Comparison of ENCODE assay signal across 1 cellular context in genomic region chr4:123479944-123480343, GRCh38.
A peak's percentile ranks its signal among the peaks of the same experiment; 100 is the strongest.
TF ChIP-seq lines count a peak whose summit lies in the region.

No MANE protein-coding gene starts in this region.

TF ChIP-seq in HepG2, 621 proteins besides CTCF, POLR2A, EP300 and RAD21 (continued from another document and continues in another):
- TF ChIP-seq, protein P1, sequence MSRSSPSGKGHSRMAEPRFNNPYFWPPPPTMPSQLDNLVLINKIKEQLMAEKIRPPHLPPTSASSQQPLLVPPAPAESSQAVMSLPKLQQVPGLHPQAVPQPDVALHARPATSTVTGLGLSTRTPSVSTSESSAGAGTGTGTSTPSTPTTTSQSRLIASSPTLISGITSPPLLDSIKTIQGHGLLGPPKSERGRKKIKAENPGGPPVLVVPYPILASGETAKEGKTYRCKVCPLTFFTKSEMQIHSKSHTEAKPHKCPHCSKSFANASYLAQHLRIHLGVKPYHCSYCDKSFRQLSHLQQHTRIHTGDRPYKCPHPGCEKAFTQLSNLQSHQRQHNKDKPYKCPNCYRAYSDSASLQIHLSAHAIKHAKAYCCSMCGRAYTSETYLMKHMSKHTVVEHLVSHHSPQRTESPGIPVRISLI (CRISPR knock-in tag; IDR thresholded peaks at IDR 0.05; ENCODE audit: borderline replicate concordance), result peak; percentile 30; the same call in 1 of the 2 replicates
- TF ChIP-seq NFE2 (CRISPR knock-in tag; IDR thresholded peaks at IDR 0.05), result no peak
- TF ChIP-seq TBX2 (CRISPR knock-in tag; IDR thresholded peaks at IDR 0.05; ENCODE audit: borderline replicate concordance), result peak; percentile 95
- TF ChIP-seq, protein P2, sequence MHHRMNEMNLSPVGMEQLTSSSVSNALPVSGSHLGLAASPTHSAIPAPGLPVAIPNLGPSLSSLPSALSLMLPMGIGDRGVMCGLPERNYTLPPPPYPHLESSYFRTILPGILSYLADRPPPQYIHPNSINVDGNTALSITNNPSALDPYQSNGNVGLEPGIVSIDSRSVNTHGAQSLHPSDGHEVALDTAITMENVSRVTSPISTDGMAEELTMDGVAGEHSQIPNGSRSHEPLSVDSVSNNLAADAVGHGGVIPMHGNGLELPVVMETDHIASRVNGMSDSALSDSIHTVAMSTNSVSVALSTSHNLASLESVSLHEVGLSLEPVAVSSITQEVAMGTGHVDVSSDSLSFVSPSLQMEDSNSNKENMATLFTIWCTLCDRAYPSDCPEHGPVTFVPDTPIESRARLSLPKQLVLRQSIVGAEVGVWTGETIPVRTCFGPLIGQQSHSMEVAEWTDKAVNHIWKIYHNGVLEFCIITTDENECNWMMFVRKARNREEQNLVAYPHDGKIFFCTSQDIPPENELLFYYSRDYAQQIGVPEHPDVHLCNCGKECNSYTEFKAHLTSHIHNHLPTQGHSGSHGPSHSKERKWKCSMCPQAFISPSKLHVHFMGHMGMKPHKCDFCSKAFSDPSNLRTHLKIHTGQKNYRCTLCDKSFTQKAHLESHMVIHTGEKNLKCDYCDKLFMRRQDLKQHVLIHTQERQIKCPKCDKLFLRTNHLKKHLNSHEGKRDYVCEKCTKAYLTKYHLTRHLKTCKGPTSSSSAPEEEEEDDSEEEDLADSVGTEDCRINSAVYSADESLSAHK (CRISPR knock-in tag; IDR thresholded peaks at IDR 0.05; ENCODE audit: borderline replicate concordance), result 0 out of 2 replicates have a peak, but pooled peaks have one; percentile 50
- TF ChIP-seq ARID4A (CRISPR knock-in tag; IDR thresholded peaks at IDR 0.05; ENCODE audit: borderline replicate concordance), result peak; percentile 27; the same call in 1 of the 2 replicates
- peak; percentile 24; the same call in 1 of the 2 replicates for TF ChIP-seq ZNF460 (CRISPR knock-in tag; IDR thresholded peaks at IDR 0.05; ENCODE audit: borderline replicate concordance)
- peak; percentile 85 for TF ChIP-seq FOXO1 (CRISPR knock-in tag; IDR thresholded peaks at IDR 0.05)
- TF ChIP-seq PHF8 (CRISPR knock-in tag; IDR thresholded peaks at IDR 0.05), result peak; percentile 42; the same call in 1 of the 2 replicates
- TF ChIP-seq PHF20 (CRISPR knock-in tag; IDR thresholded peaks at IDR 0.05), result no peak
- peak; percentile 27; the same call in 1 of the 2 replicates for TF ChIP-seq EHMT2 (IDR thresholded peaks at IDR 0.05; ENCODE audit: borderline replicate concordance, low read depth, low read length)
- TF ChIP-seq MEIS2 (CRISPR knock-in tag; IDR thresholded peaks at IDR 0.05), result peak; percentile 82; the same call in 1 of the 2 replicates
- TF ChIP-seq PITX1 (CRISPR knock-in tag; IDR thresholded peaks at IDR 0.05), result peak; percentile 42; the same call in 1 of the 2 replicates
- TF ChIP-seq, protein P3, sequence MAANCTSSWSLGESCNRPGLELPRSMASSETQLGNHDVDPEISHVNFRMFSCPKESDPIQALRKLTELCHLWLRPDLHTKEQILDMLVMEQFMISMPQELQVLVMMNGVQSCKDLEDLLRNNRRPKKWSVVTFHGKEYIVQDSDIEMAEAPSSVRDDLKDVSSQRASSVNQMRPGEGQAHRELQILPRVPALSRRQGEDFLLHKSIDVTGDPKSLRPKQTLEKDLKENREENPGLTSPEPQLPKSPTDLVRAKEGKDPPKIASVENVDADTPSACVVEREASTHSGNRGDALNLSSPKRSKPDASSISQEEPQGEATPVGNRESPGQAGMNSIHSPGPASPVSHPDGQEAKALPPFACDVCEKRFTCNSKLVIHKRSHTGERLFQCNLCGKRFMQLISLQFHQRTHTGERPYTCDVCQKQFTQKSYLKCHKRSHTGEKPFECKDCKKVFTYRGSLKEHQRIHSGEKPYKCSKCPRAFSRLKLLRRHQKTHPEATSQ (CRISPR knock-in tag; IDR thresholded peaks at IDR 0.05; ENCODE audit: borderline replicate concordance), result no peak
- TF ChIP-seq ZMYM4 (CRISPR knock-in tag; IDR thresholded peaks at IDR 0.05), result peak; percentile 81
- no peak for TF ChIP-seq RBFOX2 (IDR thresholded peaks at IDR 0.05; ENCODE audit: low read depth, low read length)
- no peak for TF ChIP-seq ZNF276 (CRISPR knock-in tag; IDR thresholded peaks at IDR 0.05; ENCODE audit: low read depth)
- peak; percentile 80 for TF ChIP-seq FOSL2 (CRISPR knock-in tag; IDR thresholded peaks at IDR 0.05)
- no peak for TF ChIP-seq KDM2A (CRISPR knock-in tag; IDR thresholded peaks at IDR 0.05; ENCODE audit: borderline replicate concordance, low read depth)
- peak; percentile 68; the same call in 1 of the 2 replicates for TF ChIP-seq NFKBIZ (CRISPR knock-in tag; IDR thresholded peaks at IDR 0.05)
- TF ChIP-seq SOX13 (IDR thresholded peaks at IDR 0.05), result 0 out of 2 replicates have a peak, but pooled peaks have one; percentile 27
- TF ChIP-seq SOX13 (CRISPR knock-in tag; conservative IDR thresholded peaks at IDR 0.05 in 1 of 2, IDR thresholded peaks at IDR 0.05 in 1 of 2), result peak in 1 of 2 experiments; percentile 95; a peak in 2 of 4 replicates
- TF ChIP-seq FOXJ3 (CRISPR knock-in tag; IDR thresholded peaks at IDR 0.05; ENCODE audit: borderline replicate concordance), result peak; percentile 83
- peak; percentile 16; the same call in 1 of the 2 replicates for TF ChIP-seq SP5 (CRISPR knock-in tag; IDR thresholded peaks at IDR 0.05; ENCODE audit: borderline replicate concordance, low read depth)
- TF ChIP-seq REST (IDR thresholded peaks at IDR 0.05; ENCODE audit: borderline replicate concordance in 1 of 2, low read depth in 1 of 2, low read length in 2 of 2), result 0 out of 4 replicates have a peak, but pooled peaks of 1 of the 2 experiments have one; percentile 46
- TF ChIP-seq ETV6 (CRISPR knock-in tag; conservative IDR thresholded peaks at IDR 0.05), result no peak
- TF ChIP-seq ZNF512B (CRISPR knock-in tag; IDR thresholded peaks at IDR 0.05; ENCODE audit: borderline replicate concordance), result no peak
- no peak for TF ChIP-seq ZNF564 (CRISPR knock-in tag; IDR thresholded peaks at IDR 0.05)
- TF ChIP-seq CBFB (CRISPR knock-in tag; IDR thresholded peaks at IDR 0.05), result peak; percentile 67
- TF ChIP-seq DNMT3B (CRISPR knock-in tag; conservative IDR thresholded peaks at IDR 0.05), result peak; percentile 88
- no peak for TF ChIP-seq ZNF253 (CRISPR knock-in tag; IDR thresholded peaks at IDR 0.05; ENCODE audit: borderline replicate concordance)
- TF ChIP-seq, protein P4, sequence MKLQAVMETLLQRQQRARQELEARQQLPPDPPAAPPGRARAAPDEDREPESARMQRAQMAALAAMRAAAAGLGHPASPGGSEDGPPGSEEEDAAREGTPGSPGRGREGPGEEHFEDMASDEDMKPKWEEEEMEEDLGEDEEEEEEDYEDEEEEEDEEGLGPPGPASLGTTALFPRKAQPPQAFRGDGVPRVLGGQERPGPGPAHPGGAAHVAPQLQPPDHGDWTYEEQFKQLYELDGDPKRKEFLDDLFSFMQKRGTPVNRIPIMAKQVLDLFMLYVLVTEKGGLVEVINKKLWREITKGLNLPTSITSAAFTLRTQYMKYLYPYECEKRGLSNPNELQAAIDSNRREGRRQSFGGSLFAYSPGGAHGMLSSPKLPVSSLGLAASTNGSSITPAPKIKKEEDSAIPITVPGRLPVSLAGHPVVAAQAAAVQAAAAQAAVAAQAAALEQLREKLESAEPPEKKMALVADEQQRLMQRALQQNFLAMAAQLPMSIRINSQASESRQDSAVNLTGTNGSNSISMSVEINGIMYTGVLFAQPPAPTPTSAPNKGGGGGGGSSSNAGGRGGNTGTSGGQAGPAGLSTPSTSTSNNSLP (IDR thresholded peaks at IDR 0.05; ENCODE audit: low read depth, low read length), result peak; percentile 89
- TF ChIP-seq ATAD3A (CRISPR knock-in tag; IDR thresholded peaks at IDR 0.05), result no peak
- peak; percentile 55; the same call in 1 of the 2 replicates for TF ChIP-seq ZBTB20 (CRISPR knock-in tag; IDR thresholded peaks at IDR 0.05; ENCODE audit: borderline replicate concordance, low read depth)
- peak; percentile 76 for TF ChIP-seq HHEX (CRISPR knock-in tag; IDR thresholded peaks at IDR 0.05)
- TF ChIP-seq TRIM24 (CRISPR knock-in tag; IDR thresholded peaks at IDR 0.05), result peak; percentile 56; the same call in 1 of the 2 replicates
- peak; percentile 71; the same call in 1 of the 2 replicates for TF ChIP-seq RXRA (CRISPR knock-in tag; IDR thresholded peaks at IDR 0.05)
- TF ChIP-seq THAP11 (CRISPR knock-in tag; IDR thresholded peaks at IDR 0.05), result peak; percentile 63
- no peak for TF ChIP-seq CREB1 (IDR thresholded peaks at IDR 0.05)
- TF ChIP-seq CREB1 (CRISPR knock-in tag; IDR thresholded peaks at IDR 0.05), result 0 out of 2 replicates have a peak, but pooled peaks have one; percentile 61
- TF ChIP-seq NCOA2 (CRISPR knock-in tag; IDR thresholded peaks at IDR 0.05), result peak; percentile 85
- TF ChIP-seq HNF4A (CRISPR knock-in tag; IDR thresholded peaks at IDR 0.05), result peak; percentile 72
- no peak for TF ChIP-seq GTF2F1 (IDR thresholded peaks at IDR 0.05; ENCODE audit: low read length)
- no peak for TF ChIP-seq ZIK1 (CRISPR knock-in tag; IDR thresholded peaks at IDR 0.05; ENCODE audit: borderline replicate concordance, low read depth)
- TF ChIP-seq ZNF292 (CRISPR knock-in tag; IDR thresholded peaks at IDR 0.05; ENCODE audit: borderline replicate concordance, low read depth), result peak; percentile 41; the same call in 1 of the 2 replicates
